ENCODE assay signal across 8 cellular contexts in the genomic region with DNA sequence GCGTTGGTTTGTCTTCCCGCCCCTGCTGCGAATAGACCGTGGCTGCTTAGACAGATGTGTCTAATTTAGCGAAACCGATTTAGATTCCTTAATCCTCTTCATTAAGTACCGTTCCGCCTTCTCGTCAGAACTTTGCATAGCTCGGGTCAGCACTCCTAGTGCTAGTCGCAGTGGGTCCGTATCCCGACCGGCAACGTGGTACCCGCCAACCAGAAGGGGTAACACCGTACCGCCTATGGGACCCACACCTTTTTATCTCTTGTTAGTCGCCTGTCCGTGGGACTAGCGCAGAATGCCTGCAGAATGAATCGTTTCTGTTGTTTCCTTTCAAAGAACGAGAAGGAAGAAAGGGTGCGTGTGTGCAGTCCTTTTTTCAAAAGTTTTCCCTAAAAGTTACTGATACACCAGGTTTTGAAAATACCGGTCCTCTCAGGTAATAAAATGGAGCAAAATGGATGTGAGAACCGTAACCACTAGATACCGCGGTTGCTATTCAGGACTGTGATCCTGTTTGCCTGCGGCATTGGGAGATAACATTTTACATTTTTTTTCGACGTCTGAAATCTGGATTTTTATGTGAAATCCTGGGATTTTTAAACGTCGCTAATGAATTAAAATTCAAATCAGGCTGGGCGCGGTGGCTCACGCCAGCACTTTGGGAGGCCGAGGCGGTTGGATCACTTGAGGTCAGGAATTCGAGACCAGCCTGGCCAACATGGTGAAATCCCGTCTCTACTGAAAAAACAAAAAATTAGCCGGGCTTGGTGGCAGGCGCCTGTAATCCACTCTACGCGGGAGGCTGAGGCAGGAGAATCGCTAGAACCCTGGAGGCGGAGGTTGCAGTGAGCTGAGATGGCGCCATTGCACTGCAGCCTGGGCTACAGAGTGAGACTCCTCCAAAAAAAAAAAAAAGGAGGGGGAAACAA. TPM values are rescaled to one million over a fixed set of nuclear protein-coding genes. Genes with fewer than 3 reads are reported as not detected.
DNase-seq lines count a peak whose midpoint lies in the region; ATAC-seq, FAIRE-seq and TF ChIP-seq lines count a peak whose summit lies in the region.

No MANE protein-coding gene starts in this region.

- no peak for TF ChIP-seq EP300 in HepG2 (IDR thresholded peaks at IDR 0.05; ENCODE audit: low read depth in 2 of 2, low read length in 2 of 2)
- TF ChIP-seq EP300 in HepG2 (CRISPR knock-in tag; IDR thresholded peaks at IDR 0.05; ENCODE audit: borderline replicate concordance) = no peak
- no peak for TF ChIP-seq EP300 in transverse colon (IDR thresholded peaks at IDR 0.05; ENCODE audit: low read depth)

- H3K9me3 ChIP-seq in BLaER1 (peaks cover 11% of the 10 kb centered on the region), ascending aorta (no peaks in the 10 kb centered on the region), HepG2 (ENCODE audit: low read length) (no peaks in the 10 kb centered on the region), transverse colon (no peaks in the 10 kb centered on the region)

- peaks cover 7% of the 10 kb centered on the region; the same call in 1 of the 2 replicates for H3K27me3 ChIP-seq in BLaER1
- no peaks in the 10 kb centered on the region for H3K27me3 ChIP-seq in ascending aorta
- no peaks in the 10 kb centered on the region; a peak in 1 of 5 replicates for H3K27me3 ChIP-seq in HepG2 (ENCODE audit: control insufficient read depth in 1 of 2, insufficient read depth in 2 of 2, low read length in 2 of 2)
- H3K27me3 ChIP-seq in transverse colon = no peaks in the 10 kb centered on the region

- in situ Hi-C loops in HepG2 (cut with HindIII; ENCODE audit: extremely low pct_ligation_motif_present, low pct_unique_long_range_greater_than_20kb) (loop anchor here (5.0 kb wide), 1 partner anchor 79 kb away; no protein-coding TSS in a partner anchor), transverse colon (cut with MboI; ENCODE audit: low pct_ligation_motif_present in 1 of 4, low pct_unique_long_range_greater_than_20kb in 1 of 4, low sequenced_read_pairs in 3 of 4) (no loop called here)

- H3K4me2 ChIP-seq in BLaER1 (peak overlapping the region; percentile 91), HepG2 (ENCODE audit: low read depth, low read length) (peak overlapping the region; percentile 91)

- H4K20me1 ChIP-seq in BLaER1 = peaks cover 39% of the 10 kb centered on the region
- H4K20me1 ChIP-seq in HepG2 (ENCODE audit: insufficient read depth, low read length) = peaks cover 34% of the 10 kb centered on the region

- H3K79me2 ChIP-seq in HepG2 (ENCODE audit: insufficient read depth, low read length) = peaks cover 46% of the 10 kb centered on the region

- peak overlapping the region; percentile 99 for H3K27ac ChIP-seq in BLaER1
- H3K27ac ChIP-seq in ascending aorta = peak overlapping the region; percentile 96 to 99
- peak overlapping the region; percentile 99 for H3K27ac ChIP-seq in HepG2 (ENCODE audit: extremely low read length, insufficient read depth, low read length)
- H3K27ac ChIP-seq in transverse colon = peak overlapping the region; percentile 96 to 98 (median 96)

- 70% methylated on average over 47 of the region's 47 CpGs for WGBS in HepG2 (ENCODE audit: low lambda C conversion rate)
- 30 to 34% methylated on average over 23 to 47 of the region's 47 CpGs for WGBS in transverse colon (ENCODE audit: low coverage in 1 of 2), 2 donors

- TF ChIP-seq CTCF in ascending aorta (IDR thresholded peaks at IDR 0.05) (no peak), HepG2 (CRISPR knock-in tag; IDR thresholded peaks at IDR 0.05) (no peak), transverse colon (IDR thresholded peaks at IDR 0.05) (no peak)

- intact Hi-C loops in ascending aorta (cut with DNase I) (loop anchor here (1.0 to 10.0 kb wide), 9 partner anchors 19 to 1046 kb away; a partner anchor contains a TSS), HepG2 (cut with micrococcal nuclease; ENCODE audit: unreplicated experiment) (loop anchor here (1.0 kb wide), 1 partner anchor 76 kb away; no protein-coding TSS in a partner anchor), transverse colon (cut with DNase I; ENCODE audit: low total_unique reads) (loop anchor here (5.0 to 10.0 kb wide), 2 partner anchors 74 to 107 kb away; a partner anchor contains a TSS)

- H3K36me3 ChIP-seq in BLaER1 (peaks cover 30% of the 10 kb centered on the region), ascending aorta (peaks cover 20 to 28% of the 10 kb centered on the region in 2 donors), HepG2 (replicated peaks in 1 of 2; ENCODE audit: control insufficient read depth in 1 of 2, insufficient read depth in 2 of 2, low read length in 2 of 2) (peaks cover 3 to 28% of the 10 kb centered on the region in 2 experiments), transverse colon (peaks cover 0 to 25% (median 11%) of the 10 kb centered on the region in 4 donors)

- H3K9ac ChIP-seq in BLaER1 (peak overlapping the region; percentile 100), HepG2 (ENCODE audit: insufficient read depth, low read depth, low read length) (peak overlapping the region; percentile 100)

- CTCF ChIA-PET in HepG2 (lab: Yijun Ruan, JAX; ENCODE audit: low intra/inter-chr PET ratio, low total read pairs) = no interaction called here

- no peak for TF ChIP-seq POLR2A in HepG2 (IDR thresholded peaks at IDR 0.05; ENCODE audit: insufficient read depth in 1 of 2, low read depth in 2 of 2, low read length in 2 of 2)
- TF ChIP-seq POLR2A in transverse colon (IDR thresholded peaks at IDR 0.05) = no peak

- peaks cover 34% of the 10 kb centered on the region for H3K4me1 ChIP-seq in BLaER1
- peaks cover 4 to 29% of the 10 kb centered on the region in 2 donors for H3K4me1 ChIP-seq in ascending aorta
- peaks cover 46% of the 10 kb centered on the region for H3K4me1 ChIP-seq in HepG2 (ENCODE audit: insufficient read depth, low read length)
- H3K4me1 ChIP-seq in transverse colon = peaks cover 18 to 40% (median 33%) of the 10 kb centered on the region in 4 donors

- no peak for TF ChIP-seq RAD21 in HepG2 (CRISPR knock-in tag; IDR thresholded peaks at IDR 0.05)

- H2AFZ ChIP-seq in HepG2 (ENCODE audit: low read length) = peak overlapping the region; percentile 36

- POLR2A ChIA-PET in HepG2 (lab: Yijun Ruan, JAX) = interaction anchor here (0.8 to 3.8 kb wide), 25 partner anchors 12 to 623 kb away, joined by 3 to 71 read pairs (median 10); a partner anchor contains a TSS

- H3K4me3 ChIP-seq in BLaER1 (peak overlapping the region; percentile 98), ascending aorta (peak overlapping the region; percentile 84 to 85), HepG2 (replicated peaks in 1 of 3; ENCODE audit: insufficient read depth in 1 of 3, low read depth in 2 of 3, low read length in 3 of 3) (peak overlapping the region; percentile 45 to 99 (median 79)), transverse colon (peak overlapping the region; percentile 25 to 82 (median 68))

- no peak for DNase-seq in ascending aorta (ENCODE audit: low spot score in 2 of 2)
- no peak for DNase-seq in HepG2 (ENCODE audit: low spot score)
- DNase-seq in transverse colon = no peak
- no peak for DNase-seq in islet precursor cell
- DNase-seq in globus pallidus (ENCODE audit: low spot score) = no peak

- no peak for FAIRE-seq in HepG2 (lab: Jason Lieb, UNC)

- ATAC-seq in GM19395 (IDR thresholded peaks at IDR 0.05; ENCODE audit: unreplicated experiment) (peak; percentile 45), HG03442 (IDR thresholded peaks at IDR 0.05; ENCODE audit: unreplicated experiment) (peak; percentile 24), HepG2 (peak; percentile 33)

- TSS peak; percentile 76 for BruUV-seq in HepG2 (replicated peaks; lab: Mats Ljungman, UMichigan)

RNA-seq across cellular contexts. Expression of a gene that starts 1.0 kb away (rescaled TPM):
- total RNA-seq in ascending aorta (89.4 TPM), HepG2 (2016; rRNA removed; fragmentation: Illumina TruSeq; extraction: Trizol) (445 and 520 TPM in 2 replicates), transverse colon (100 to 1,000 TPM; 122 to 174 (median 143) TPM)
- 40.7 and 51.5 TPM in 2 replicates for total RNA-seq in HepG2 (2016; cell fraction: cytosol; rRNA removed; fragmentation: Illumina TruSeq; extraction: Trizol; ENCODE audit: low read depth)
- total RNA-seq in HepG2 (2016; cell fraction: insoluble cytoplasmic fraction; rRNA removed; fragmentation: Illumina TruSeq; extraction: Trizol) = 472 and 528 TPM in 2 replicates
- total RNA-seq in HepG2 (2016; cell fraction: membrane; rRNA removed; fragmentation: Illumina TruSeq; extraction: Trizol) = 120 and 137 TPM in 2 replicates
- 332 and 353 TPM in 2 replicates for total RNA-seq in HepG2 (2016; cell fraction: nucleus; rRNA removed; fragmentation: Illumina TruSeq; extraction: Trizol)
- 142 and 144 TPM in 2 replicates for polyA plus RNA-seq in HepG2 (2011; rRNA removed)
- polyA plus RNA-seq in HepG2 (2011; cell fraction: cytosol; rRNA removed) = 61.9 and 82.9 TPM in 2 replicates
- 1,130 and 1,625 TPM in 2 replicates for polyA plus RNA-seq in HepG2 (2011; cell fraction: nucleus; rRNA removed)
- polyA plus RNA-seq in HepG2 (2012) = 96.9 and 161 TPM in 2 replicates
- 19.4 and 20.4 TPM in 2 replicates for polyA plus RNA-seq in HepG2 (2016; cell fraction: cytosol; fragmentation: Illumina TruSeq; extraction: Trizol; ENCODE audit: low read depth)
- polyA plus RNA-seq in HepG2 (2016; cell fraction: insoluble cytoplasmic fraction; fragmentation: Illumina TruSeq; extraction: Trizol; ENCODE audit: low read depth) = 411 and 445 TPM in 2 replicates
- polyA plus RNA-seq in HepG2 (2016; cell fraction: membrane; fragmentation: Illumina TruSeq; extraction: Trizol; ENCODE audit: low read depth) = 54.7 and 57.3 TPM in 2 replicates
- polyA plus RNA-seq in HepG2 (2016; cell fraction: nucleus; fragmentation: Illumina TruSeq; extraction: Trizol; ENCODE audit: insufficient read depth, low read depth) = 359 and 383 TPM in 2 replicates
- 673 and 710 TPM in 2 replicates for polyA minus RNA-seq in HepG2 (2011; rRNA and poly(A)+ RNA removed; ENCODE audit: low replicate concordance)
- polyA minus RNA-seq in HepG2 (2011; cell fraction: cytosol; rRNA and poly(A)+ RNA removed) = 78.3 and 89.3 TPM in 2 replicates
- polyA minus RNA-seq in HepG2 (2011; cell fraction: nucleus; rRNA and poly(A)+ RNA removed) = 1,057 and 1,237 TPM in 2 replicates

RNA-seq across cellular contexts. Expression of a gene that starts 20.0 kb away (rescaled TPM):
- 47.4 TPM for total RNA-seq in ascending aorta
- 45.9 and 48.0 TPM in 2 replicates for total RNA-seq in HepG2 (2016; rRNA removed; fragmentation: Illumina TruSeq; extraction: Trizol)
- total RNA-seq in HepG2 (2016; cell fraction: cytosol; rRNA removed; fragmentation: Illumina TruSeq; extraction: Trizol; ENCODE audit: low read depth) = 8.8 and 10.8 TPM in 2 replicates
- 41.9 and 43.4 TPM in 2 replicates for total RNA-seq in HepG2 (2016; cell fraction: insoluble cytoplasmic fraction; rRNA removed; fragmentation: Illumina TruSeq; extraction: Trizol)
- 42.3 and 48.6 TPM in 2 replicates for total RNA-seq in HepG2 (2016; cell fraction: membrane; rRNA removed; fragmentation: Illumina TruSeq; extraction: Trizol)
- 31.1 and 37.8 TPM in 2 replicates for total RNA-seq in HepG2 (2016; cell fraction: nucleus; rRNA removed; fragmentation: Illumina TruSeq; extraction: Trizol)
- 41.3 and 49.7 TPM in 2 replicates for polyA plus RNA-seq in HepG2 (2011; rRNA removed)
- 27.7 and 34.7 TPM in 2 replicates for polyA plus RNA-seq in HepG2 (2011; cell fraction: cytosol; rRNA removed)
- polyA plus RNA-seq in HepG2 (2011; cell fraction: nucleus; rRNA removed) = 30.2 and 33.3 TPM in 2 replicates
- 38.9 and 45.7 TPM in 2 replicates for polyA plus RNA-seq in HepG2 (2012)
- 7.1 and 7.4 TPM in 2 replicates for polyA plus RNA-seq in HepG2 (2016; cell fraction: cytosol; fragmentation: Illumina TruSeq; extraction: Trizol; ENCODE audit: low read depth)
- polyA plus RNA-seq in HepG2 (2016; cell fraction: insoluble cytoplasmic fraction; fragmentation: Illumina TruSeq; extraction: Trizol; ENCODE audit: low read depth) = 34.8 and 42.4 TPM in 2 replicates
- 22.0 and 25.5 TPM in 2 replicates for polyA plus RNA-seq in HepG2 (2016; cell fraction: membrane; fragmentation: Illumina TruSeq; extraction: Trizol; ENCODE audit: low read depth)
- 46.2 and 49.1 TPM in 2 replicates for polyA plus RNA-seq in HepG2 (2016; cell fraction: nucleus; fragmentation: Illumina TruSeq; extraction: Trizol; ENCODE audit: insufficient read depth, low read depth)
- polyA minus RNA-seq in HepG2 (2011; rRNA and poly(A)+ RNA removed; ENCODE audit: low replicate concordance) = 41.4 and 56.9 TPM in 2 replicates
- 31.2 and 37.3 TPM in 2 replicates for polyA minus RNA-seq in HepG2 (2011; cell fraction: cytosol; rRNA and poly(A)+ RNA removed)
- polyA minus RNA-seq in HepG2 (2011; cell fraction: nucleus; rRNA and poly(A)+ RNA removed) = 32.7 and 46.6 TPM in 2 replicates
- 10 to 100 TPM; 44.0 to 65.1 (median 50.1) TPM for total RNA-seq in transverse colon

RNA-seq across cellular contexts. Expression of a gene that starts 52.8 kb away (rescaled TPM):
- total RNA-seq in ascending aorta (76.1 TPM), HepG2 (2016; rRNA removed; fragmentation: Illumina TruSeq; extraction: Trizol) (4.2 and 7.4 TPM in 2 replicates), transverse colon (10 to 100 TPM; 20.2 to 27.3 (median 24.6) TPM)
- 4.1 and 4.7 TPM in 2 replicates for total RNA-seq in HepG2 (2016; cell fraction: cytosol; rRNA removed; fragmentation: Illumina TruSeq; extraction: Trizol; ENCODE audit: low read depth)
- total RNA-seq in HepG2 (2016; cell fraction: insoluble cytoplasmic fraction; rRNA removed; fragmentation: Illumina TruSeq; extraction: Trizol) = 3.5 and 7.9 TPM in 2 replicates
- 7.6 and 8.6 TPM in 2 replicates for total RNA-seq in HepG2 (2016; cell fraction: membrane; rRNA removed; fragmentation: Illumina TruSeq; extraction: Trizol)
- 9.6 and 11.9 TPM in 2 replicates for total RNA-seq in HepG2 (2016; cell fraction: nucleus; rRNA removed; fragmentation: Illumina TruSeq; extraction: Trizol)
- 12.9 and 14.4 TPM in 2 replicates for polyA plus RNA-seq in HepG2 (2011; rRNA removed)
- polyA plus RNA-seq in HepG2 (2011; cell fraction: cytosol; rRNA removed) = 8.1 and 8.6 TPM in 2 replicates
- polyA plus RNA-seq in HepG2 (2011; cell fraction: nucleus; rRNA removed) = 36.7 and 43.5 TPM in 2 replicates
- 9.8 and 10.2 TPM in 2 replicates for polyA plus RNA-seq in HepG2 (2012)
- polyA plus RNA-seq in HepG2 (2016; cell fraction: cytosol; fragmentation: Illumina TruSeq; extraction: Trizol; ENCODE audit: low read depth) = 9.4 and 11.1 TPM in 2 replicates
- 9.2 and 10.0 TPM in 2 replicates for polyA plus RNA-seq in HepG2 (2016; cell fraction: insoluble cytoplasmic fraction; fragmentation: Illumina TruSeq; extraction: Trizol; ENCODE audit: low read depth)
- 15.4 and 16.0 TPM in 2 replicates for polyA plus RNA-seq in HepG2 (2016; cell fraction: membrane; fragmentation: Illumina TruSeq; extraction: Trizol; ENCODE audit: low read depth)
- polyA plus RNA-seq in HepG2 (2016; cell fraction: nucleus; fragmentation: Illumina TruSeq; extraction: Trizol; ENCODE audit: insufficient read depth, low read depth) = 33.7 and 36.2 TPM in 2 replicates
- 2.9 and 6.8 TPM in 2 replicates for polyA minus RNA-seq in HepG2 (2011; rRNA and poly(A)+ RNA removed; ENCODE audit: low replicate concordance)
- polyA minus RNA-seq in HepG2 (2011; cell fraction: cytosol; rRNA and poly(A)+ RNA removed) = 5.1 and 7.3 TPM in 2 replicates
- polyA minus RNA-seq in HepG2 (2011; cell fraction: nucleus; rRNA and poly(A)+ RNA removed) = 6.6 and 8.2 TPM in 2 replicates
